In the genomic region with DNA sequence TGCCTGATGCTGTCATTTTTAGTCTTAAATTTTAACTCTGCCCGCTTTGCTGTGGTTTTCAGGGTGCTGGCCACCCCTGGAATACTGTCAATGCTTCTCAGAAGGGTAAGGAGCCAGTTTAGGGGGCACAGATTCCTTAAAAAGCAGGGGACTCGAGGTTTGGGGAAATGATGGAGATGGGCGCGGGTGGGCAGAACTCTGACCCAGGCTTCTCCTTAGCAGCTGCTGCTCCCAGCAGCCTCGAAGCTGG, we compare ENCODE assay signal across 8 cellular contexts. TPM values are rescaled to one million over a fixed set of nuclear protein-coding genes. Genes with fewer than 3 reads are reported as not detected.
A peak's percentile ranks its signal among the peaks of the same experiment; 100 is the strongest.
DNase-seq lines count a peak whose midpoint lies in the region; ATAC-seq, FAIRE-seq and TF ChIP-seq lines count a peak whose summit lies in the region.

No MANE protein-coding gene starts in this region.

- peak overlapping the region; percentile 80 to 82 for H3K27ac ChIP-seq in breast epithelium
- peak overlapping the region; percentile 100 for H3K27ac ChIP-seq in K562 (ENCODE audit: extremely low read depth, low read depth, low read length)

- 2% methylated on average over 5 of the region's 5 CpGs for WGBS in K562 (ENCODE audit: insufficient coverage, low coverage, missing lambda C conversion rate)

- TF ChIP-seq POLR2A in breast epithelium (IDR thresholded peaks at IDR 0.05) (no peak), K562 (conservative IDR thresholded peaks at IDR 0.05) (no peak; the same call in none of the 2 replicates)

- H3K9me3 Mint-ChIP-seq in MCF 10A (ENCODE audit: unreplicated experiment) = no peaks in the 10 kb centered on the region
- H3K9me3 Mint-ChIP-seq in naive B cell = no peaks in the 10 kb centered on the region
- no peaks in the 10 kb centered on the region for H3K9me3 Mint-ChIP-seq in type B pancreatic cell

- H3K9me1 ChIP-seq in K562 (ENCODE audit: control insufficient read depth, insufficient read depth, low read length) = no peaks in the 10 kb centered on the region

- H3K27me3 ChIP-seq in breast epithelium = no peaks in the 10 kb centered on the region
- no peaks in the 10 kb centered on the region for H3K27me3 ChIP-seq in K562 (ENCODE audit: control insufficient read depth in 2 of 2, insufficient read depth in 2 of 2, low read length in 2 of 2)

- H3K9me3 ChIP-seq in breast epithelium (no peaks in the 10 kb centered on the region), K562 (replicated peaks; ENCODE audit: control insufficient read depth, insufficient read depth, low read depth, low read length) (no peaks in the 10 kb centered on the region)

- POLR2A ChIA-PET in MCF 10A (lab: Yijun Ruan, JAX) (interaction anchor here (0.9 to 1.2 kb wide), 2 partner anchors 13 to 17 kb away, joined by 3 read pairs; no protein-coding TSS in a partner anchor), K562 (lab: Yijun Ruan, JAX) (interaction anchor here (0.6 to 2.2 kb wide), 37 partner anchors 9 to 461 kb away, joined by 3 to 17 read pairs (median 4); a partner anchor contains a TSS)

- CTCF ChIA-PET in MCF 10A (lab: Yijun Ruan, JAX) (interaction anchor here (0.7 to 2.5 kb wide), 3 partner anchors 10 to 207 kb away, joined by 3 to 7 read pairs (median 6); no protein-coding TSS in a partner anchor), K562 (lab: Yijun Ruan, JAX; ENCODE audit: low intra/inter-chr PET ratio) (interaction anchor here (0.5 to 1.5 kb wide), 3 partner anchors 90 to 217 kb away, joined by 3 read pairs; no protein-coding TSS in a partner anchor)

- ATAC-seq in K562 (no peak), naive B cell (ENCODE audit: low read depth in 2 of 2) (no peak), HG03342 (IDR thresholded peaks at IDR 0.05; ENCODE audit: unreplicated experiment) (no peak)

- peak overlapping the region in 2 of 3 donors; percentile 18 to 54 for H3K4me3 ChIP-seq in breast epithelium
- H3K4me3 ChIP-seq in K562 = peak overlapping the region; percentile 13

- no peak for TF ChIP-seq RAD21 in K562 (CRISPR knock-in tag; conservative IDR thresholded peaks at IDR 0.05 in 1 of 2, IDR thresholded peaks at IDR 0.05 in 1 of 2)

- no TSS peak for BruUV-seq in MCF 10A (replicated peaks; lab: Mats Ljungman, UMichigan)
- BruUV-seq in K562 (replicated peaks; lab: Mats Ljungman, UMichigan) = no TSS peak

- H2AFZ ChIP-seq in K562 (ENCODE audit: low read depth, low read length) = no peak overlapping the region

- H3K36me3 Mint-ChIP-seq in MCF 10A (ENCODE audit: insufficient read depth, unreplicated experiment) (peaks cover 72% of the 10 kb centered on the region), naive B cell (peaks cover 3 to 17% of the 10 kb centered on the region in 2 donors), type B pancreatic cell (peaks cover 7% of the 10 kb centered on the region)

- peaks cover 63% of the 10 kb centered on the region for H3K79me2 ChIP-seq in K562 (ENCODE audit: control insufficient read depth, insufficient read depth, low read length)

- TF ChIP-seq CTCF in breast epithelium (IDR thresholded peaks at IDR 0.05) (no peak), MCF 10A (IDR thresholded peaks at IDR 0.05; ENCODE audit: unreplicated experiment) (no peak), K562 (IDR thresholded peaks at IDR 0.05 in 2 of 3, conservative IDR thresholded peaks at IDR 0.05 in 1 of 3; ENCODE audit: insufficient read depth in 2 of 3, low read depth in 1 of 3, low read length in 3 of 3) (no peak), type B pancreatic cell (conservative IDR thresholded peaks at IDR 0.05) (no peak)

- in situ Hi-C loops in K562 (cut with MboI) = no loop called here

- no peak for TF ChIP-seq EP300 in K562 (IDR thresholded peaks at IDR 0.05; ENCODE audit: low read length)

- H3K36me3 ChIP-seq in breast epithelium = no peaks in the 10 kb centered on the region
- peaks cover 82% of the 10 kb centered on the region for H3K36me3 ChIP-seq in K562 (ENCODE audit: control insufficient read depth, insufficient read depth, low read length)

- H3K4me1 Mint-ChIP-seq in MCF 10A (ENCODE audit: insufficient read depth, unreplicated experiment) (no peaks in the 10 kb centered on the region), naive B cell (peaks cover 39 to 58% (median 45%) of the 10 kb centered on the region in 3 donors), type B pancreatic cell (ENCODE audit: unreplicated experiment) (peaks cover 21% of the 10 kb centered on the region)

- no peak for FAIRE-seq in K562 (lab: Jason Lieb, UNC)

- H4K20me1 ChIP-seq in K562 (replicated peaks; ENCODE audit: control insufficient read depth, insufficient read depth, low read length) = no peaks in the 10 kb centered on the region

- H3K27ac Mint-ChIP-seq in MCF 10A (ENCODE audit: low read depth, unreplicated experiment) = no peak overlapping the region
- H3K27ac Mint-ChIP-seq in naive B cell = peak overlapping the region in 4 of 6 donors; percentile 7 to 74 (median 43)
- H3K27ac Mint-ChIP-seq in type B pancreatic cell = peak overlapping the region; percentile 86

- H3K4me2 ChIP-seq in K562 (ENCODE audit: insufficient read depth, low read length) = peak overlapping the region; percentile 61

- DNase-seq in breast epithelium (ENCODE audit: low spot score in 2 of 2) (no peak), MCF 10A (ENCODE audit: unreplicated experiment) (no peak), K562 (ENCODE audit: extremely low read depth in 1 of 4, low spot score in 3 of 4) (no peak), naive B cell (no peak), type B pancreatic cell (ENCODE audit: extremely low spot score, unreplicated experiment) (no peak), NCI-H226 (no peak), HuH-7 (ENCODE audit: low spot score) (no peak)

- intact Hi-C loops in breast epithelium (cut with DNase I; ENCODE audit: low total_unique reads) = loop anchor here (5.0 kb wide), 1 partner anchor 215 kb away; no protein-coding TSS in a partner anchor
- intact Hi-C loops in MCF 10A (cut with micrococcal nuclease) = no loop called here
- intact Hi-C loops in K562 (cut with micrococcal nuclease) = loop anchor here (1.0 to 10.0 kb wide), 4 partner anchors 8 to 87 kb away; no protein-coding TSS in a partner anchor

- H3K4me3 Mint-ChIP-seq in MCF 10A (ENCODE audit: unreplicated experiment) (no peak overlapping the region), naive B cell (peak overlapping the region; percentile 59 to 86 (median 73)), type B pancreatic cell (peak overlapping the region; percentile 82)

- H3K9ac ChIP-seq in K562 (ENCODE audit: insufficient read depth in 1 of 2, low read depth in 2 of 2, low read length in 2 of 2) = peak overlapping the region; percentile 89 to 100

- H3K4me1 ChIP-seq in breast epithelium (peaks cover 11 to 13% of the 10 kb centered on the region in 2 donors), K562 (replicated peaks in 1 of 2; ENCODE audit: control insufficient read depth in 2 of 2, insufficient read depth in 2 of 2, low read length in 2 of 2) (peaks cover 75 to 90% of the 10 kb centered on the region in 2 experiments)

- H3K27me3 Mint-ChIP-seq in MCF 10A (ENCODE audit: insufficient read depth, unreplicated experiment) = no peaks in the 10 kb centered on the region
- H3K27me3 Mint-ChIP-seq in naive B cell = no peaks in the 10 kb centered on the region
- no peaks in the 10 kb centered on the region for H3K27me3 Mint-ChIP-seq in type B pancreatic cell

RNA-seq across cellular contexts. Expression of a gene that starts 23.7 kb away (rescaled TPM):
- total RNA-seq in breast epithelium = 100 to 1,000 TPM in 1 of 3 donors, 10 to 100 TPM in 2; 72.8 to 363 (median 78.9) TPM
- total RNA-seq in MCF 10A (2022) = 1.0 and 1.7 TPM in 2 replicates
- 251 and 757 TPM in 2 replicates for total RNA-seq in K562 (2011; cell fraction: chromatin; rRNA removed; ENCODE audit: low replicate concordance)
- total RNA-seq in K562 (2011; cell fraction: nucleolus; rRNA removed) = 428 and 505 TPM in 2 replicates
- 262 and 311 TPM in 2 replicates for total RNA-seq in K562 (2011; cell fraction: nucleoplasm; rRNA removed)
- 391 and 467 TPM in 2 replicates for total RNA-seq in K562 (2014; rRNA removed)
- total RNA-seq in K562 (2014; rRNA removed; fragmentation: Illumina TruSeq; extraction: Trizol) = 156 and 174 TPM in 2 replicates
- total RNA-seq in K562 (2015; rRNA removed; fragmentation: Illumina TruSeq; extraction: Trizol) = 177 and 195 TPM in 2 replicates
- total RNA-seq in K562 (2021) = 377 and 414 TPM in 2 replicates
- 131 and 196 TPM in 2 replicates for polyA plus RNA-seq in K562 (2011; rRNA removed)
- polyA plus RNA-seq in K562 (2011; cell fraction: cytosol; rRNA removed) = 76.7 and 247 TPM in 2 replicates
- polyA plus RNA-seq in K562 (2011; cell fraction: nucleus; rRNA removed) = 268 and 853 TPM in 2 replicates
- 303 and 408 TPM in 2 replicates for polyA plus RNA-seq in K562 (2012)
- 379 and 415 TPM in 2 replicates for polyA plus RNA-seq in K562 (2014; fragmentation: Illumina TruSeq; extraction: Trizol)
- polyA plus RNA-seq in K562 (2014; fragmentation: Nextera tagmentation; extraction: Ambion mirVana) = 10 to 100 TPM; 79.9 to 81.8 TPM
- 239 and 248 TPM in 2 replicates for polyA plus RNA-seq in K562 (2014; rRNA removed)
- 114 and 250 TPM in 2 replicates for polyA minus RNA-seq in K562 (2011; rRNA and poly(A)+ RNA removed)
- polyA minus RNA-seq in K562 (2011; cell fraction: cytosol; rRNA and poly(A)+ RNA removed) = 124 and 299 TPM in 2 replicates
- polyA minus RNA-seq in K562 (2011; cell fraction: nucleus; rRNA and poly(A)+ RNA removed) = 105 and 217 TPM in 2 replicates
- 10 to 100 TPM; 24.6 to 53.2 (median 45.2) TPM for polyA plus RNA-seq in naive B cell (ENCODE audit: low read depth in 6 of 6)
- 1.6 and 2.0 TPM in 2 replicates for total RNA-seq in type B pancreatic cell (ENCODE audit: low replicate concordance)

RNA-seq across cellular contexts. Expression of a gene that starts 35.8 kb away (rescaled TPM):
- total RNA-seq in breast epithelium (100 to 1,000 TPM in 2 of 3 donors, 10 to 100 TPM in 1; 97.2 to 130 (median 101) TPM), MCF 10A (2022) (29.8 and 32.6 TPM in 2 replicates), K562 (2014; rRNA removed) (92.4 and 113 TPM in 2 replicates), K562 (2014; rRNA removed; fragmentation: Illumina TruSeq; extraction: Trizol) (75.5 and 75.7 TPM in 2 replicates), K562 (2015; rRNA removed; fragmentation: Illumina TruSeq; extraction: Trizol) (63.5 and 65.2 TPM in 2 replicates), K562 (2021) (134 TPM in 2 replicates), type B pancreatic cell (ENCODE audit: low replicate concordance) (22.0 and 42.3 TPM in 2 replicates)
- 425 and 510 TPM in 2 replicates for total RNA-seq in K562 (2011; cell fraction: chromatin; rRNA removed; ENCODE audit: low replicate concordance)
- 258 and 266 TPM in 2 replicates for total RNA-seq in K562 (2011; cell fraction: nucleolus; rRNA removed)
- total RNA-seq in K562 (2011; cell fraction: nucleoplasm; rRNA removed) = 265 and 278 TPM in 2 replicates
- polyA plus RNA-seq in K562 (2011; rRNA removed) (147 and 176 TPM in 2 replicates), K562 (2014; fragmentation: Illumina TruSeq; extraction: Trizol) (117 and 130 TPM in 2 replicates), K562 (2014; fragmentation: Nextera tagmentation; extraction: Ambion mirVana) (10 to 100 TPM; 20.8 to 23.5 TPM), K562 (2014; rRNA removed) (109 and 124 TPM in 2 replicates), naive B cell (ENCODE audit: low read depth in 6 of 6) (10 to 100 TPM; 22.8 to 52.6 (median 42.6) TPM)
- 94.2 and 122 TPM in 2 replicates for polyA plus RNA-seq in K562 (2011; cell fraction: cytosol; rRNA removed)
- 190 and 298 TPM in 2 replicates for polyA plus RNA-seq in K562 (2011; cell fraction: nucleus; rRNA removed)
- 79.5 and 138 TPM in 2 replicates for polyA plus RNA-seq in K562 (2012)
- 101 and 127 TPM in 2 replicates for polyA minus RNA-seq in K562 (2011; rRNA and poly(A)+ RNA removed)
- 79.7 and 81.7 TPM in 2 replicates for polyA minus RNA-seq in K562 (2011; cell fraction: cytosol; rRNA and poly(A)+ RNA removed)
- polyA minus RNA-seq in K562 (2011; cell fraction: nucleus; rRNA and poly(A)+ RNA removed) = 54.4 and 60.3 TPM in 2 replicates

Comparison
In these comparisons a context has a peak if more than half of its experiments do, and no peak if none do; other contexts are left out.
1. RNA of a gene that starts 23.7 kb away (total RNA-seq): 156 to 757 TPM in K562 and 72.8 to 363 TPM in breast epithelium; 1.6 to 2.0 TPM in type B pancreatic cell and 1.0 to 1.7 TPM in MCF 10A; every median in the first group is over 10 times any median in the second.